Comparison of ENCODE assay signal across 18 cellular contexts in genomic region chr9:95171596-95171995, GRCh38.
DNase-seq lines count a peak whose midpoint lies in the region; ATAC-seq and TF ChIP-seq lines count a peak whose summit lies in the region.
"Had no signal": no experiment of that assay in that cellular context is flagged by ENCODE, and none has a peak within 500 bp of the region (broad histone marks: within the 10 kb centered on the region; RNA-seq: fewer than 3 reads in every experiment).

No MANE protein-coding gene starts in this region.

- H3K4me3 ChIP-seq in IMR-90 (ENCODE audit: insufficient read depth, low read depth, low read length) = no peak overlapping the region
- no peak overlapping the region for H3K4me3 ChIP-seq in adipocyte (ENCODE audit: low read length)
- H3K4me3 ChIP-seq in gastroesophageal sphincter = no peak overlapping the region
- H3K4me3 ChIP-seq: adrenal gland, left lung, mucosa of descending colon, right atrium auricular region had no signal

- H3K9me3 ChIP-seq in IMR-90 (ENCODE audit: control insufficient read depth, insufficient read depth, low read length) = no peaks in the 10 kb centered on the region
- H3K9me3 ChIP-seq in adipocyte (ENCODE audit: control insufficient read depth, low read length) = no peaks in the 10 kb centered on the region
- H3K9me3 ChIP-seq in gastroesophageal sphincter = no peaks in the 10 kb centered on the region
- H3K9me3 ChIP-seq: adrenal gland, BE2C, left lung, mucosa of descending colon, neutrophil, right atrium auricular region had no signal

- in situ Hi-C loops in IMR-90 (cut with MboI; ENCODE audit: low sequenced_read_pairs) = no loop called here

- DNase-seq in EH (ENCODE audit: low read depth) (peak; percentile 21), IMR-90 (peak; percentile 79), adipocyte (ENCODE audit: low read depth) (peak; percentile 14), H4 (ENCODE audit: low spot score) (no peak), RPMI8226 (no peak)
- no peak for DNase-seq in activated naive CD4-positive, alpha-beta T cell treated with Interleukin-2 at 50 U/mL for 16 hours
- DNase-seq: activated CD4-positive, alpha-beta T cell treated with anti-CD3 and anti-CD28 coated beads, Interleukin-2, amount 50 U/mL, for 4 hours; adrenal gland; BE2C; caudate nucleus; effector CD8-positive, alpha-beta T cell; left lung; mucosa of descending colon; stimulated activated naive B cell treated with anti-CD40 and anti-IgM and Interleukin-4, amounts not matched to agents 10 μg/mL and 1 μg/mL and 100 μg/mL, for 72 hours; SW 1271 had no signal

- no TSS peak for BruUV-seq in IMR-90 (replicated peaks; lab: Mats Ljungman, UMichigan)

- no peak overlapping the region for H2BK15ac ChIP-seq in IMR-90 (ENCODE audit: low read depth, low read length)

- H2BK20ac ChIP-seq in IMR-90 (ENCODE audit: low read depth, low read length) = no peak overlapping the region

- no peaks in the 10 kb centered on the region for H3K36me3 ChIP-seq in IMR-90 (ENCODE audit: control insufficient read depth, insufficient read depth, low read length)
- H3K36me3 ChIP-seq in adipocyte (ENCODE audit: control insufficient read depth, insufficient read depth, low read length, severe bottlenecking) = no peaks in the 10 kb centered on the region
- H3K36me3 ChIP-seq in gastroesophageal sphincter = no peaks in the 10 kb centered on the region
- H3K36me3 ChIP-seq: adrenal gland, BE2C, left lung, neutrophil, right atrium auricular region had no signal

- ATAC-seq in IMR-90 (ENCODE audit: low read depth) (peak; percentile 83), gastroesophageal sphincter (peak; percentile 48)
- ATAC-seq: left lung; mucosa of descending colon; stimulated activated naive B cell treated with anti-CD40 and anti-IgM and Interleukin-4, amounts not matched to agents 10 μg/mL and 1 μg/mL and 100 μg/mL, for 72 hours had no signal

- peaks cover 5% of the 10 kb centered on the region for H3K9me1 ChIP-seq in IMR-90 (ENCODE audit: insufficient read depth, low read length)

- H3K14ac ChIP-seq in IMR-90 (replicated peaks; ENCODE audit: low read depth, low read length) = no peak overlapping the region

- CTCF ChIA-PET in IMR-90 (lab: Yijun Ruan, JAX) = interaction anchor here (1.0 kb wide), 1 partner anchor 40 kb away, joined by 4 read pairs; no protein-coding TSS in a partner anchor

- TF ChIP-seq RAD21 in IMR-90 (IDR thresholded peaks at IDR 0.05; ENCODE audit: low read length) = no peak

- no peak overlapping the region for H2AK5ac ChIP-seq in IMR-90 (ENCODE audit: low read depth, low read length)

- no peak overlapping the region for H3K56ac ChIP-seq in IMR-90 (ENCODE audit: extremely low read depth, insufficient read depth, low read length)

- dilution Hi-C loops in IMR-90 (cut with HindIII; ENCODE audit: low sequenced_read_pairs, unreplicated experiment) = no loop called here

- no peak overlapping the region for H2AFZ ChIP-seq in IMR-90 (replicated peaks; ENCODE audit: low read length, poor library complexity)

- H4K91ac ChIP-seq in IMR-90 (ENCODE audit: insufficient read depth, low read depth, low read length) = no peak overlapping the region

- POLR2A ChIA-PET in IMR-90 (lab: Charles Lee; ENCODE audit: unreplicated experiment) = no interaction called here

- no peak overlapping the region for H2BK120ac ChIP-seq in IMR-90 (ENCODE audit: low read depth, low read length)

- H3K4me1 ChIP-seq in IMR-90 (ENCODE audit: control insufficient read depth, insufficient read depth, low read length) (peaks cover 5% of the 10 kb centered on the region), adipocyte (ENCODE audit: control insufficient read depth, insufficient read depth, low read length) (peaks cover 6% of the 10 kb centered on the region), gastroesophageal sphincter (peaks cover 0 to 50% (median 0%) of the 10 kb centered on the region in 3 donors)
- H3K4me1 ChIP-seq: adrenal gland, left lung, right atrium auricular region had no signal

- no peak overlapping the region for H3K23ac ChIP-seq in IMR-90 (ENCODE audit: low read depth, low read length)

- no peak overlapping the region; the same call in 1 of the 2 replicates for H3K4ac ChIP-seq in IMR-90 (ENCODE audit: low read depth, low read length)

- no peaks in the 10 kb centered on the region for H4K20me1 ChIP-seq in IMR-90 (ENCODE audit: insufficient read depth, low read length)

- peak overlapping the region; percentile 5; the same call in 1 of the 2 replicates for H3K4me2 ChIP-seq in IMR-90 (ENCODE audit: low read depth, low read length)

- intact Hi-C loops in IMR-90 (cut with micrococcal nuclease) = no loop called here

- H3K18ac ChIP-seq in IMR-90 (ENCODE audit: low read depth, low read length) = no peak overlapping the region

- peak overlapping the region; percentile 26; the same call in 1 of the 2 replicates for H3K27ac ChIP-seq in IMR-90 (ENCODE audit: insufficient read depth, low read length)
- peak overlapping the region; percentile 61 to 71 (median 65) for H3K27ac ChIP-seq in gastroesophageal sphincter
- H3K27ac ChIP-seq: adrenal gland, left lung, neutrophil, right atrium auricular region had no signal

- H3K9ac ChIP-seq in IMR-90 (ENCODE audit: low read depth, low read length) = no peak overlapping the region
- H3K9ac ChIP-seq in adipocyte (ENCODE audit: low read length) = no peak overlapping the region

- TF ChIP-seq EP300 in gastroesophageal sphincter (IDR thresholded peaks at IDR 0.05) = no peak

- peak overlapping the region; percentile 95 for H2BK5ac ChIP-seq in IMR-90 (ENCODE audit: low read depth, low read length, poor library complexity, severe bottlenecking)

- H4K5ac ChIP-seq in IMR-90 (ENCODE audit: low read depth, low read length) = no peak overlapping the region

- no CpG with 5 or more reads among the region's 1 CpG for WGBS in IMR-90 (ENCODE audit: extremely low coverage in 2 of 2, insufficient read length in 1 of 2), 2 experiments
- 27 to 40% methylated on average over 1 of the region's 1 CpG for WGBS in gastroesophageal sphincter (ENCODE audit: low coverage in 1 of 2), 2 donors

- H3K27me3 ChIP-seq in IMR-90 (ENCODE audit: control insufficient read depth, insufficient read depth, low read length) = no peaks in the 10 kb centered on the region
- no peaks in the 10 kb centered on the region for H3K27me3 ChIP-seq in adipocyte (replicated peaks; ENCODE audit: control insufficient read depth, insufficient read depth, low read length)
- H3K27me3 ChIP-seq in gastroesophageal sphincter = no peaks in the 10 kb centered on the region
- H3K27me3 ChIP-seq: adrenal gland, BE2C, left lung, neutrophil, right atrium auricular region had no signal

- no peak overlapping the region for H2AK9ac ChIP-seq in IMR-90 (replicated peaks; ENCODE audit: low read depth, low read length, poor library complexity)

- TF ChIP-seq CTCF in IMR-90 (conservative IDR thresholded peaks at IDR 0.05; ENCODE audit: low read depth, low read length) (no peak), gastroesophageal sphincter (IDR thresholded peaks at IDR 0.05) (no peak)

- peaks cover 0 to 2% of the 10 kb centered on the region in 2 experiments; a peak in 1 of 4 replicates for H3K79me1 ChIP-seq in IMR-90 (ENCODE audit: low read depth in 1 of 2, low read length in 2 of 2)

- H4K8ac ChIP-seq in IMR-90 (ENCODE audit: low read depth in 2 of 2, low read length in 2 of 2) = peak overlapping the region in 1 of 2 experiments; percentile 82; a peak in 1 of 4 replicates

- no peak for TF ChIP-seq POLR2A in IMR-90 (IDR thresholded peaks at IDR 0.05; ENCODE audit: low read depth, low read length)
- TF ChIP-seq POLR2A in gastroesophageal sphincter (IDR thresholded peaks at IDR 0.05) = no peak

TF ChIP-seq in IMR-90, 13 proteins besides CTCF, POLR2A, EP300 and RAD21:
- TF ChIP-seq MAZ (IDR thresholded peaks at IDR 0.05; ENCODE audit: borderline replicate concordance, low read depth, low read length) = no peak
- no peak for TF ChIP-seq RCOR1 (IDR thresholded peaks at IDR 0.05; ENCODE audit: insufficient replicate concordance, low read length)
- no peak for TF ChIP-seq MAFK (IDR thresholded peaks at IDR 0.05; ENCODE audit: low read depth, low read length)
- no peak for TF ChIP-seq RFX5 (IDR thresholded peaks at IDR 0.05; ENCODE audit: low read depth, low read length)
- no peak for TF ChIP-seq FOS (IDR thresholded peaks at IDR 0.05; ENCODE audit: low read depth, low read length)
- no peak for TF ChIP-seq USF2 (IDR thresholded peaks at IDR 0.05; ENCODE audit: low read depth, low read length)
- no peak for TF ChIP-seq ELK1 (IDR thresholded peaks at IDR 0.05; ENCODE audit: borderline replicate concordance, low read depth, low read length)
- no peak for TF ChIP-seq CEBPB (IDR thresholded peaks at IDR 0.05; ENCODE audit: low read depth, low read length)
- no peak for TF ChIP-seq BHLHE40 (IDR thresholded peaks at IDR 0.05; ENCODE audit: low read depth, low read length)
- TF ChIP-seq SMC3 (IDR thresholded peaks at IDR 0.05; ENCODE audit: low read depth, low read length) = no peak
- no peak for TF ChIP-seq NFE2L2 (IDR thresholded peaks at IDR 0.05; ENCODE audit: low read depth, low read length)
- TF ChIP-seq CHD1 (IDR thresholded peaks at IDR 0.05; ENCODE audit: low read depth, low read length) = no peak
- no peak for TF ChIP-seq MXI1 (IDR thresholded peaks at IDR 0.05; ENCODE audit: borderline replicate concordance, low read depth, low read length)

Comparison
In these comparisons a context has a peak if more than half of its experiments do, and no peak if none do; other contexts are left out.
1. DNase-seq: peak in EH (single experiment), IMR-90 (single experiment) and adipocyte (single experiment); none in H4 (single experiment), RPMI8226 (single experiment) and activated naive CD4-positive, alpha-beta T cell treated with Interleukin-2 at 50 U/mL for 16 hours (single experiment).